ENCODE assay signal across 21 cellular contexts in genomic region chr3:62421275-62421674, GRCh38. TPM values are rescaled to one million over a fixed set of nuclear protein-coding genes. Genes with fewer than 3 reads are reported as not detected.
DNase-seq lines count a peak whose midpoint lies in the region; ATAC-seq and TF ChIP-seq lines count a peak whose summit lies in the region.
"Had no signal": no experiment of that assay in that cellular context is flagged by ENCODE, and none has a peak within 500 bp of the region (broad histone marks: within the 10 kb centered on the region; RNA-seq: fewer than 3 reads in every experiment).

No MANE protein-coding gene starts in this region.

- no peaks in the 10 kb centered on the region for H4K20me1 ChIP-seq in GM23338 (replicated peaks; ENCODE audit: insufficient read depth)

- no peak overlapping the region for H3K27ac ChIP-seq in GM23338 (ENCODE audit: low read depth)
- no peak overlapping the region for H3K27ac ChIP-seq in dorsolateral prefrontal cortex
- H3K27ac ChIP-seq: SJCRH30 had no signal

- DNase-seq in NCI-H2171 treated with DMSO at 0.1 percent for 48 hours (lab: John Stamatoyannopoulos, UW), result peak; percentile 2
- DNase-seq in NCI-H2171 (lab: John Stamatoyannopoulos, UW), result no peak
- DNase-seq in GM23338 (ENCODE audit: low spot score), result no peak
- DNase-seq in NCI-H69 (lab: John Stamatoyannopoulos, UW), result peak; percentile 37
- no peak for DNase-seq in neural crest cell (ENCODE audit: low read depth, low spot score)
- DNase-seq in dorsolateral prefrontal cortex, result no peak
- no peak for DNase-seq in globus pallidus (ENCODE audit: low spot score)
- DNase-seq: AML-193, DND-41, Kasumi-1, NCI-H187 treated with DMSO at 0.1 percent for 48 hours, NCI-H510A, OCI-M1, SJCRH30, T-helper 1 cell had no signal

- H3K36me3 Mint-ChIP-seq in GM23338 (ENCODE audit: low read depth) (no peaks in the 10 kb centered on the region), neural crest cell (ENCODE audit: low read depth) (no peaks in the 10 kb centered on the region)
- H3K36me3 Mint-ChIP-seq: CD14-positive monocyte had no signal

- ATAC-seq in GM23338 (no peak), HG02885 (IDR thresholded peaks at IDR 0.05; ENCODE audit: poor library complexity, unreplicated experiment) (no peak)

- no peak overlapping the region for H3K4me3 Mint-ChIP-seq in GM23338
- H3K4me3 Mint-ChIP-seq in neural crest cell, result peak overlapping the region; percentile 66
- H3K4me3 Mint-ChIP-seq: CD14-positive monocyte had no signal

- no peak overlapping the region for H3K4me3 ChIP-seq in GM23338
- peak overlapping the region in 1 of 59 donors; percentile 17 for H3K4me3 ChIP-seq in dorsolateral prefrontal cortex
- H3K4me3 ChIP-seq: SJCRH30 had no signal

- no peaks in the 10 kb centered on the region for H3F3A ChIP-seq in GM23338 (replicated peaks; ENCODE audit: low read depth)

- H3K9me2 ChIP-seq in GM23338 (ENCODE audit: insufficient read depth), result no peaks in the 10 kb centered on the region

- H2AFZ ChIP-seq in GM23338, result 0 out of 2 replicates have a peak overlapping the region, but pooled peaks have one; percentile 35

- H3K27ac Mint-ChIP-seq in GM23338 (no peak overlapping the region), neural crest cell (ENCODE audit: unreplicated experiment) (peak overlapping the region; percentile 15)
- H3K27ac Mint-ChIP-seq: CD14-positive monocyte had no signal

- H3K27me3 Mint-ChIP-seq in GM23338 (ENCODE audit: insufficient read depth, low read depth, poor library complexity) (peaks cover 7% of the 10 kb centered on the region), neural crest cell (ENCODE audit: low read depth) (peaks cover 78% of the 10 kb centered on the region)

- intact Hi-C loops in dorsolateral prefrontal cortex (cut with DNase I), result no loop called here

- no peak overlapping the region for H3K4me2 ChIP-seq in GM23338

- no peaks in the 10 kb centered on the region for H3K79me2 ChIP-seq in GM23338 (replicated peaks; ENCODE audit: insufficient read depth)

- H3K4me1 Mint-ChIP-seq in GM23338 (peaks cover 11% of the 10 kb centered on the region), neural crest cell (peaks cover 37% of the 10 kb centered on the region)
- H3K4me1 Mint-ChIP-seq: CD14-positive monocyte had no signal

- TF ChIP-seq CTCF in GM23338 (conservative IDR thresholded peaks at IDR 0.05; ENCODE audit: low read depth in 2 of 2) (no peak), neural crest cell (conservative IDR thresholded peaks at IDR 0.05) (no peak), dorsolateral prefrontal cortex (IDR thresholded peaks at IDR 0.05 in 54 of 56, conservative IDR thresholded peaks at IDR 0.05 in 2 of 56; ENCODE audit: low read depth in 1 of 56, partially characterized antibody in 56 of 56) (no peak)

- H3K4me1 ChIP-seq in GM23338 (ENCODE audit: insufficient read depth), result peaks cover 6% of the 10 kb centered on the region
- H3K4me1 ChIP-seq: SJCRH30 had no signal

- H3K9me3 Mint-ChIP-seq in GM23338, result no peaks in the 10 kb centered on the region
- no peaks in the 10 kb centered on the region for H3K9me3 Mint-ChIP-seq in neural crest cell

- H3K27me3 ChIP-seq in GM23338 (ENCODE audit: insufficient read depth) (no peaks in the 10 kb centered on the region), dorsolateral prefrontal cortex (peaks cover 0 to 4% (median 0%) of the 10 kb centered on the region in 45 donors)
- H3K27me3 ChIP-seq: SJCRH30 had no signal

- H3K36me3 ChIP-seq in GM23338 (ENCODE audit: insufficient read depth), result no peaks in the 10 kb centered on the region
- H3K36me3 ChIP-seq: SJCRH30 had no signal

TF ChIP-seq in GM23338, 12 proteins besides CTCF, POLR2A, EP300 and RAD21:
- no peak for TF ChIP-seq ZNF462 (CRISPR knock-in tag; IDR thresholded peaks at IDR 0.05)
- no peak for TF ChIP-seq NANOG (IDR thresholded peaks at IDR 0.05; ENCODE audit: borderline replicate concordance)
- no peak for TF ChIP-seq REST (IDR thresholded peaks at IDR 0.05; ENCODE audit: unreplicated experiment)

RNA-seq across cellular contexts. Expression of gene FEZF2, which starts 47.9 kb away (rescaled TPM):
- total RNA-seq in GM23338 (2014; rRNA removed; shearing (Covaris generic)), result 0.50 TPM in 1 of 2 replicates, not detected in the other
- 0.10 TPM in 1 of 2 replicates, not detected in the other for polyA plus RNA-seq in GM23338 (2016; fragmentation: Nextera tagmentation; extraction: Ambion mirVana)
- total RNA-seq in neural crest cell (0.18 and 0.28 TPM in 2 replicates), dorsolateral prefrontal cortex (10 to 100 TPM in 97 of 120 experiments, 1 to 10 TPM in 23; 3.6 to 23.7 (median 14.6) TPM)
- total RNA-seq: A172, H1, MCF 10A, SJCRH30 had no signal
- polyA plus RNA-seq: AG04450, CD14-positive monocyte had no signal

Comparison
In these comparisons a context has a peak if more than half of its experiments do, and no peak if none do; other contexts are left out.
1. DNase-seq: peak in NCI-H2171 treated with DMSO at 0.1 percent for 48 hours (single experiment) and NCI-H69 (single experiment); none in NCI-H2171 (single experiment), GM23338 (single experiment), neural crest cell (single experiment), dorsolateral prefrontal cortex (0 of 10) and globus pallidus (single experiment).